In genomic region chr15:101093959-101094358, GRCh38 we compare ENCODE assay signal across 26 cellular contexts.
DNase-seq lines count a peak whose midpoint lies in the region; ATAC-seq and TF ChIP-seq lines count a peak whose summit lies in the region.
"Had no signal": no experiment of that assay in that cellular context is flagged by ENCODE, and none has a peak within 500 bp of the region (broad histone marks: within the 10 kb centered on the region; RNA-seq: fewer than 3 reads in every experiment).

No MANE protein-coding gene starts in this region.

- CTCF ChIA-PET in activated CD8-positive, alpha-beta memory T cell treated with anti-CD3 and anti-CD28 coated beads, Interleukin-2, amount 10 ng/mL, durations not matched to agents 7 days and 5 days (lab: Charles Lee), result interaction anchor here (0.9 to 11.6 kb wide), 3 partner anchors 9 to 176 kb away, joined by 3 to 244 read pairs (median 4); partner anchors contain the start of gene CHSY1
- CTCF ChIA-PET in CD8-positive, alpha-beta T cell (lab: Charles Lee), result interaction anchor here (1.0 to 1.7 kb wide), 2 partner anchors 11 to 164 kb away, joined by 5 to 8 read pairs; no protein-coding TSS in a partner anchor

- peaks cover 3% of the 10 kb centered on the region for H3K9me3 Mint-ChIP-seq in activated CD8-positive, alpha-beta memory T cell treated with anti-CD3 and anti-CD28 coated beads, Interleukin-2, amount 10 ng/mL, durations not matched to agents 7 days and 5 days (ENCODE audit: low read depth)
- no peaks in the 10 kb centered on the region for H3K9me3 Mint-ChIP-seq in CD8-positive, alpha-beta T cell
- no peaks in the 10 kb centered on the region for H3K9me3 Mint-ChIP-seq in nephron
- H3K9me3 Mint-ChIP-seq: CD8-positive, alpha-beta memory T cell had no signal

- H3K36me3 ChIP-seq in CD8-positive, alpha-beta T cell (ENCODE audit: insufficient read depth, low read length), result no peaks in the 10 kb centered on the region
- H3K36me3 ChIP-seq in RWPE2 (ENCODE audit: low read depth) (no peaks in the 10 kb centered on the region), trophoblast cell (ENCODE audit: control insufficient read depth in 1 of 2, insufficient read depth in 2 of 2, low read length in 2 of 2) (no peaks in the 10 kb centered on the region)
- H3K36me3 ChIP-seq: SJCRH30 had no signal

- no peaks in the 10 kb centered on the region for H3K27me3 ChIP-seq in CD8-positive, alpha-beta T cell (ENCODE audit: insufficient read depth, low read length)
- H3K27me3 ChIP-seq in RWPE2 (ENCODE audit: insufficient read depth, poor library complexity, severe bottlenecking) (no peaks in the 10 kb centered on the region), trophoblast cell (ENCODE audit: insufficient read depth, low read length) (no peaks in the 10 kb centered on the region)
- H3K27me3 ChIP-seq: SJCRH30 had no signal

- no peak overlapping the region for H4K12ac ChIP-seq in trophoblast cell (ENCODE audit: low read depth, low read length)

- no peak overlapping the region for H3K14ac ChIP-seq in trophoblast cell (ENCODE audit: low read length)

- no peaks in the 10 kb centered on the region for H3K79me2 ChIP-seq in trophoblast cell (ENCODE audit: control insufficient read depth, insufficient read depth, low read length, poor library complexity)

- no peak overlapping the region for H3K23ac ChIP-seq in trophoblast cell (ENCODE audit: low read length)

- WGBS in trophoblast cell (ENCODE audit: extremely low coverage, insufficient coverage, insufficient read length), result no CpG with 5 or more reads among the region's 12 CpGs

- no peaks in the 10 kb centered on the region for H3K9me3 ChIP-seq in CD8-positive, alpha-beta T cell (ENCODE audit: low read length)
- H3K9me3 ChIP-seq in RWPE2 (ENCODE audit: severe bottlenecking) (no peaks in the 10 kb centered on the region), trophoblast cell (ENCODE audit: insufficient read depth, low read depth, low read length) (no peaks in the 10 kb centered on the region)
- H3K9me3 ChIP-seq: SJCRH30 had no signal

- H3K79me1 ChIP-seq in trophoblast cell (ENCODE audit: low read length), result no peaks in the 10 kb centered on the region

- H3K27ac ChIP-seq in CD8-positive, alpha-beta T cell (ENCODE audit: low read depth, low read length), result no peak overlapping the region
- H3K27ac ChIP-seq in RWPE2 (ENCODE audit: poor library complexity, severe bottlenecking), result no peak overlapping the region
- no peak overlapping the region for H3K27ac ChIP-seq in trophoblast cell (ENCODE audit: low read depth, low read length)
- H3K27ac ChIP-seq: KMS-11, SJCRH30 had no signal

- H3K4me1 ChIP-seq in CD8-positive, alpha-beta T cell (ENCODE audit: insufficient read depth, low read length), result no peaks in the 10 kb centered on the region
- no peaks in the 10 kb centered on the region for H3K4me1 ChIP-seq in RWPE2 (ENCODE audit: insufficient read depth, poor library complexity, severe bottlenecking)
- peaks cover 7 to 14% of the 10 kb centered on the region in 2 experiments for H3K4me1 ChIP-seq in trophoblast cell (ENCODE audit: control insufficient read depth in 1 of 2, insufficient read depth in 2 of 2, low read length in 2 of 2)

- no peak overlapping the region for H3K4me3 ChIP-seq in CD8-positive, alpha-beta T cell (ENCODE audit: low read depth, low read length)
- H3K4me3 ChIP-seq in RWPE2 (ENCODE audit: severe bottlenecking), result no peak overlapping the region
- no peak overlapping the region for H3K4me3 ChIP-seq in trophoblast cell (ENCODE audit: low read depth, low read length)
- H3K4me3 ChIP-seq: SJCRH30 had no signal

- TF ChIP-seq CTCF in CD8-positive, alpha-beta T cell (IDR thresholded peaks at IDR 0.05), result no peak
- TF ChIP-seq CTCF in RWPE2 (IDR thresholded peaks at IDR 0.05; ENCODE audit: poor library complexity, severe bottlenecking), result no peak
- TF ChIP-seq CTCF in nephron (IDR thresholded peaks at IDR 0.05; ENCODE audit: unreplicated experiment in 3 of 3), result no peak

- H4K8ac ChIP-seq in trophoblast cell (ENCODE audit: low read depth, low read length), result no peak overlapping the region

- H3K27me3 Mint-ChIP-seq in activated CD8-positive, alpha-beta memory T cell treated with anti-CD3 and anti-CD28 coated beads, Interleukin-2, amount 10 ng/mL, durations not matched to agents 7 days and 5 days, result peaks cover 17% of the 10 kb centered on the region
- H3K27me3 Mint-ChIP-seq in CD8-positive, alpha-beta T cell (ENCODE audit: low read depth), result no peaks in the 10 kb centered on the region
- peaks cover 8% of the 10 kb centered on the region for H3K27me3 Mint-ChIP-seq in nephron (ENCODE audit: low read depth)

- H2BK120ac ChIP-seq in trophoblast cell (ENCODE audit: insufficient read depth, low read length, poor library complexity), result no peak overlapping the region

- no peak overlapping the region for H2AK5ac ChIP-seq in trophoblast cell (ENCODE audit: low read length)

- H3K4ac ChIP-seq in trophoblast cell (ENCODE audit: low read depth, low read length), result no peak overlapping the region

- DNase-seq in activated CD8-positive, alpha-beta memory T cell treated with anti-CD3 and anti-CD28 coated beads, Interleukin-2, amount 10 ng/mL, durations not matched to agents 7 days and 5 days, result peak; percentile 55
- DNase-seq in activated CD8-positive, alpha-beta memory T cell treated with anti-CD3 and anti-CD28 coated beads for 24 hours, result no peak
- peak in 1 of 7 experiments; percentile 25 for DNase-seq in CD8-positive, alpha-beta T cell
- DNase-seq in RWPE2 (ENCODE audit: low spot score) (peak; percentile 19), trophoblast cell (no peak)
- DNase-seq: C1 segment of cervical spinal cord; DMS 273 treated with DMSO at 0.1 percent for 48 hours; DMS79 treated with DMSO at 0.1 percent for 48 hours; GF-D8; IMR-90; NCI-H1048; NCI-H1417; NCI-H1694; NCI-H2029 treated with DMSO at 0.1 percent for 48 hours; NCI-H446 treated with DMSO at 0.1 percent for 48 hours; NCI-H526; NCI-H82; NK-92 treated with Interleukin-12 subunit alpha and Interleukin-12 subunit beta, amount 100 ng/mL, for 24 hours; PC-3; SJCRH30 had no signal

- no peak overlapping the region for H2BK12ac ChIP-seq in trophoblast cell (ENCODE audit: low read length)

- H3K9ac ChIP-seq in trophoblast cell (ENCODE audit: low read length), result no peak overlapping the region
- H3K9ac ChIP-seq: KMS-11 had no signal

- H2BK5ac ChIP-seq in trophoblast cell (ENCODE audit: low read depth, low read length, poor library complexity), result no peak overlapping the region

- intact Hi-C loops in CD8-positive, alpha-beta T cell (cut with DNase I, micrococcal nuclease), result no loop called here

- POLR2A ChIA-PET in CD8-positive, alpha-beta T cell (lab: Charles Lee), result no interaction called here

- no peak overlapping the region for H3K4me2 ChIP-seq in trophoblast cell (ENCODE audit: low read length)
- H3K4me2 ChIP-seq: KMS-11 had no signal

- peaks cover 45% of the 10 kb centered on the region for H3K4me1 Mint-ChIP-seq in activated CD8-positive, alpha-beta memory T cell treated with anti-CD3 and anti-CD28 coated beads, Interleukin-2, amount 10 ng/mL, durations not matched to agents 7 days and 5 days
- H3K4me1 Mint-ChIP-seq in CD8-positive, alpha-beta T cell (ENCODE audit: low read depth), result peaks cover 3% of the 10 kb centered on the region
- peaks cover 38% of the 10 kb centered on the region for H3K4me1 Mint-ChIP-seq in nephron

- H3K4me3 Mint-ChIP-seq in activated CD8-positive, alpha-beta memory T cell treated with anti-CD3 and anti-CD28 coated beads, Interleukin-2, amount 10 ng/mL, durations not matched to agents 7 days and 5 days, result no peak overlapping the region
- no peak overlapping the region for H3K4me3 Mint-ChIP-seq in CD8-positive, alpha-beta T cell
- H3K4me3 Mint-ChIP-seq in nephron, result no peak overlapping the region
- H3K4me3 Mint-ChIP-seq: CD8-positive, alpha-beta memory T cell had no signal

- H3K27ac Mint-ChIP-seq in activated CD8-positive, alpha-beta memory T cell treated with anti-CD3 and anti-CD28 coated beads, Interleukin-2, amount 10 ng/mL, durations not matched to agents 7 days and 5 days, result peak overlapping the region; percentile 64
- no peak overlapping the region for H3K27ac Mint-ChIP-seq in CD8-positive, alpha-beta T cell
- peak overlapping the region in 2 of 3 experiments; percentile 33 to 74 for H3K27ac Mint-ChIP-seq in nephron

- peak; percentile 63 for ATAC-seq in activated CD8-positive, alpha-beta memory T cell treated with anti-CD3 and anti-CD28 coated beads, Interleukin-2, amount 10 ng/mL, durations not matched to agents 7 days and 5 days
- peak; percentile 78 for ATAC-seq in CD8-positive, alpha-beta T cell
- no peak for ATAC-seq in RWPE2 (ENCODE audit: low read depth)
- no peak for ATAC-seq in HG03469 (IDR thresholded peaks at IDR 0.05; ENCODE audit: unreplicated experiment)
- ATAC-seq: HCT116, PC-3, Right ventricle myocardium inferior had no signal

- no peak overlapping the region for H4K91ac ChIP-seq in trophoblast cell (ENCODE audit: low read depth, low read length)

- no peak overlapping the region for H2AFZ ChIP-seq in trophoblast cell (ENCODE audit: insufficient read depth, low read length, poor library complexity)

- no peak overlapping the region for H3K18ac ChIP-seq in trophoblast cell (ENCODE audit: low read length)

- H3K36me3 Mint-ChIP-seq in activated CD8-positive, alpha-beta memory T cell treated with anti-CD3 and anti-CD28 coated beads, Interleukin-2, amount 10 ng/mL, durations not matched to agents 7 days and 5 days, result peaks cover 18% of the 10 kb centered on the region
- H3K36me3 Mint-ChIP-seq in CD8-positive, alpha-beta T cell, result no peaks in the 10 kb centered on the region
- no peaks in the 10 kb centered on the region for H3K36me3 Mint-ChIP-seq in nephron (ENCODE audit: low read depth)
- H3K36me3 Mint-ChIP-seq: CD8-positive, alpha-beta memory T cell had no signal

Comparison
In these comparisons a context has a peak if more than half of its experiments do, and no peak if none do; other contexts are left out.
1. DNase-seq: peak in activated CD8-positive, alpha-beta memory T cell treated with anti-CD3 and anti-CD28 coated beads, Interleukin-2, amount 10 ng/mL, durations not matched to agents 7 days and 5 days (single experiment) and RWPE2 (single experiment); none in activated CD8-positive, alpha-beta memory T cell treated with anti-CD3 and anti-CD28 coated beads for 24 hours (single experiment) and trophoblast cell (0 of 2).
2. ATAC-seq: peak in activated CD8-positive, alpha-beta memory T cell treated with anti-CD3 and anti-CD28 coated beads, Interleukin-2, amount 10 ng/mL, durations not matched to agents 7 days and 5 days (single experiment) and CD8-positive, alpha-beta T cell (single experiment); none in RWPE2 (single experiment) and HG03469 (single experiment).